In genomic region chr19:41746593-41747227, GRCh38 we compare ENCODE assay signal across 9 cellular contexts. TPM values are rescaled to one million over a fixed set of nuclear protein-coding genes. Genes with fewer than 3 reads are reported as not detected.
DNase-seq lines count a peak whose midpoint lies in the region; ATAC-seq and TF ChIP-seq lines count a peak whose summit lies in the region.
"Had no signal": no experiment of that assay in that cellular context is flagged by ENCODE, and none has a peak within 500 bp of the region (broad histone marks: within the 10 kb centered on the region; RNA-seq: fewer than 3 reads in every experiment).

No MANE protein-coding gene starts in this region.

- no peak for ATAC-seq in HG03097 (IDR thresholded peaks at IDR 0.05; ENCODE audit: low FRiP score, unreplicated experiment)

- H3K27ac ChIP-seq in VCaP (no peak overlapping the region), testis (no peak overlapping the region)

- H3K36me3 ChIP-seq in testis (ENCODE audit: low read depth, missing control alignments) = no peaks in the 10 kb centered on the region

- no peaks in the 10 kb centered on the region for H3K4me1 ChIP-seq in testis

- DNase-seq in SKM-1 treated with dmso at 0.1 percent for 144 hours (lab: John Stamatoyannopoulos, UW; ENCODE audit: unreplicated experiment) = peak; percentile 42
- DNase-seq in SKM-1 (lab: John Stamatoyannopoulos, UW; ENCODE audit: unreplicated experiment) = no peak
- DNase-seq in NCI-H2107 (lab: John Stamatoyannopoulos, UW) = peak; percentile 48
- peak; percentile 29 for DNase-seq in central memory CD4-positive, alpha-beta T cell
- DNase-seq in medulla oblongata (ENCODE audit: extremely low spot score) = peak; percentile 50
- peak; percentile 42 for DNase-seq in testis

- H3K4me3 ChIP-seq in testis = no peak overlapping the region

- WGBS in testis, 2 donors = 29 to 32% methylated on average over 11 of the region's 11 CpGs

- peak; percentile 91 for TF ChIP-seq CTCF in VCaP (conservative IDR thresholded peaks at IDR 0.05)
- TF ChIP-seq CTCF in testis (IDR thresholded peaks at IDR 0.05) = no peak

- no peaks in the 10 kb centered on the region for H3K9me3 ChIP-seq in testis

- TF ChIP-seq POLR2A in testis (IDR thresholded peaks at IDR 0.05) = no peak

- no peaks in the 10 kb centered on the region for H3K27me3 ChIP-seq in testis

- intact Hi-C loops in testis (cut with DNase I; ENCODE audit: low total_unique reads) = no loop called here

RNA-seq across cellular contexts. Expression of gene CEACAM6, which starts 8.6 kb away (rescaled TPM):
- total RNA-seq in testis = under 1 TPM in 1 of 2 donors, not detected in 1; 0.31 TPM
- 0.29 TPM for polyA plus RNA-seq in testis (ENCODE audit: insufficient read depth, low read depth, low replicate concordance)
- total RNA-seq: frontal cortex had no signal

RNA-seq across cellular contexts. Expression of gene CEACAM5, which starts 38.3 kb away (rescaled TPM):
- under 1 TPM; 0.24 to 0.50 TPM for total RNA-seq in testis
- polyA plus RNA-seq in testis (ENCODE audit: insufficient read depth, low read depth, low replicate concordance) = 0.33 TPM
- total RNA-seq: frontal cortex had no signal

RNA-seq across cellular contexts. Expression of gene CEACAM3, which starts 49.7 kb away (rescaled TPM):
- total RNA-seq in testis = not detected
- not detected for polyA plus RNA-seq in testis (ENCODE audit: insufficient read depth, low read depth, low replicate concordance)
- total RNA-seq: frontal cortex had no signal

RNA-seq across cellular contexts. Expression of gene CEACAM7, which starts 58.6 kb away (rescaled TPM):
- under 1 TPM; 0.19 to 0.39 TPM for total RNA-seq in testis
- polyA plus RNA-seq in testis (ENCODE audit: insufficient read depth, low read depth, low replicate concordance) = not detected
- total RNA-seq: frontal cortex had no signal
